In the genomic region with DNA sequence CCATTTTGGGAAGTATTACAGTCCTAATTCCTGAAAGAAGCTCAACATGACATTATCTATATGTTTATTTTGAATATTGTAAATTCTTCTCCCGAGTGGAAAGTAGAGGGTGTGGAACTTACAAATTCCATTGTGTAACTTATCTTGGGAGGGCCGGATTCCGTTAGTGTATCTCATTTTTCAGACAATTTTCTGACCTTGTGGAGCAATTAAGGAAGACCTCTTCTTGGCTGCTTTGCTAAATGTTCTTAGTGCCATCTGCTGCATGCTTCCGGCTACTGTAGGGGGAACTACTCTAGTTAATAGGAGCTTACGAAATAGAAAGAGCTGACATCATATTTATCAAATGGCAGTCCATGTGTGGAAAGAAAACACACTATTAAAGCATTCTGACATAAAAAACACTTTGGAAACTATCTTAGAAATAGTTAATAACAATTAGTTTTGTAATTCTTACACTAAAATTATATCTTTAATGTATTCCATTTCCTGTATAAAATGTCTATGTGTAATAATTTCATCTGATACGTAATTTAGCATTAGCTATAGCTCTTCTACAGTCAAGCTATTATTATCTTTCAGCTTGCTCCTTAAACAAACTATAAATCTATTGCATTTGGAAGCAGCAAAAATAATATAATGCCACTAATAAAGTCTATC, we compare ENCODE assay signal across 1 cellular context.
TF ChIP-seq lines count a peak whose summit lies in the region.

No MANE protein-coding gene starts in this region.

TF ChIP-seq in K562, 482 proteins besides CTCF, POLR2A, EP300 and RAD21 (continued from another document and continues in another):
- TF ChIP-seq, protein P1, sequence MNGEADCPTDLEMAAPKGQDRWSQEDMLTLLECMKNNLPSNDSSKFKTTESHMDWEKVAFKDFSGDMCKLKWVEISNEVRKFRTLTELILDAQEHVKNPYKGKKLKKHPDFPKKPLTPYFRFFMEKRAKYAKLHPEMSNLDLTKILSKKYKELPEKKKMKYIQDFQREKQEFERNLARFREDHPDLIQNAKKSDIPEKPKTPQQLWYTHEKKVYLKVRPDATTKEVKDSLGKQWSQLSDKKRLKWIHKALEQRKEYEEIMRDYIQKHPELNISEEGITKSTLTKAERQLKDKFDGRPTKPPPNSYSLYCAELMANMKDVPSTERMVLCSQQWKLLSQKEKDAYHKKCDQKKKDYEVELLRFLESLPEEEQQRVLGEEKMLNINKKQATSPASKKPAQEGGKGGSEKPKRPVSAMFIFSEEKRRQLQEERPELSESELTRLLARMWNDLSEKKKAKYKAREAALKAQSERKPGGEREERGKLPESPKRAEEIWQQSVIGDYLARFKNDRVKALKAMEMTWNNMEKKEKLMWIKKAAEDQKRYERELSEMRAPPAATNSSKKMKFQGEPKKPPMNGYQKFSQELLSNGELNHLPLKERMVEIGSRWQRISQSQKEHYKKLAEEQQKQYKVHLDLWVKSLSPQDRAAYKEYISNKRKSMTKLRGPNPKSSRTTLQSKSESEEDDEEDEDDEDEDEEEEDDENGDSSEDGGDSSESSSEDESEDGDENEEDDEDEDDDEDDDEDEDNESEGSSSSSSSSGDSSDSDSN (IDR thresholded peaks at IDR 0.05; ENCODE audit: borderline replicate concordance in 1 of 2, low read depth in 2 of 2, low read length in 2 of 2) = no peak
- no peak for TF ChIP-seq ARHGAP35 (IDR thresholded peaks at IDR 0.05; ENCODE audit: partially characterized antibody)
- TF ChIP-seq, protein P2, sequence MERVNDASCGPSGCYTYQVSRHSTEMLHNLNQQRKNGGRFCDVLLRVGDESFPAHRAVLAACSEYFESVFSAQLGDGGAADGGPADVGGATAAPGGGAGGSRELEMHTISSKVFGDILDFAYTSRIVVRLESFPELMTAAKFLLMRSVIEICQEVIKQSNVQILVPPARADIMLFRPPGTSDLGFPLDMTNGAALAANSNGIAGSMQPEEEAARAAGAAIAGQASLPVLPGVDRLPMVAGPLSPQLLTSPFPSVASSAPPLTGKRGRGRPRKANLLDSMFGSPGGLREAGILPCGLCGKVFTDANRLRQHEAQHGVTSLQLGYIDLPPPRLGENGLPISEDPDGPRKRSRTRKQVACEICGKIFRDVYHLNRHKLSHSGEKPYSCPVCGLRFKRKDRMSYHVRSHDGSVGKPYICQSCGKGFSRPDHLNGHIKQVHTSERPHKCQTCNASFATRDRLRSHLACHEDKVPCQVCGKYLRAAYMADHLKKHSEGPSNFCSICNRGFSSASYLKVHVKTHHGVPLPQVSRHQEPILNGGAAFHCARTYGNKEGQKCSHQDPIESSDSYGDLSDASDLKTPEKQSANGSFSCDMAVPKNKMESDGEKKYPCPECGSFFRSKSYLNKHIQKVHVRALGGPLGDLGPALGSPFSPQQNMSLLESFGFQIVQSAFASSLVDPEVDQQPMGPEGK (CRISPR knock-in tag; IDR thresholded peaks at IDR 0.05; ENCODE audit: borderline replicate concordance) = no peak
- peak; percentile 66; the same call in 1 of the 2 replicates for TF ChIP-seq ZNF589 (CRISPR knock-in tag; IDR thresholded peaks at IDR 0.05; ENCODE audit: low read depth)
- no peak for TF ChIP-seq CBX1 (IDR thresholded peaks at IDR 0.05; ENCODE audit: low read depth)
- TF ChIP-seq, protein P3, sequence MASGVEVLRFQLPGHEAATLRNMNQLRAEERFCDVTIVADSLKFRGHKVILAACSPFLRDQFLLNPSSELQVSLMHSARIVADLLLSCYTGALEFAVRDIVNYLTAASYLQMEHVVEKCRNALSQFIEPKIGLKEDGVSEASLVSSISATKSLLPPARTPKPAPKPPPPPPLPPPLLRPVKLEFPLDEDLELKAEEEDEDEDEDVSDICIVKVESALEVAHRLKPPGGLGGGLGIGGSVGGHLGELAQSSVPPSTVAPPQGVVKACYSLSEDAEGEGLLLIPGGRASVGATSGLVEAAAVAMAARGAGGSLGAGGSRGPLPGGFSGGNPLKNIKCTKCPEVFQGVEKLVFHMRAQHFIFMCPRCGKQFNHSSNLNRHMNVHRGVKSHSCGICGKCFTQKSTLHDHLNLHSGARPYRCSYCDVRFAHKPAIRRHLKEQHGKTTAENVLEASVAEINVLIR (CRISPR knock-in tag; IDR thresholded peaks at IDR 0.05) = no peak
- TF ChIP-seq ZNF165 (CRISPR knock-in tag; IDR thresholded peaks at IDR 0.05; ENCODE audit: borderline replicate concordance) = no peak
- TF ChIP-seq HDAC2 (IDR thresholded peaks at IDR 0.05) = no peak
- TF ChIP-seq RBM14 (IDR thresholded peaks at IDR 0.05; ENCODE audit: borderline replicate concordance, insufficient read depth, low read depth, low read length) = no peak
- TF ChIP-seq DACH1 (IDR thresholded peaks at IDR 0.05; ENCODE audit: partially characterized antibody) = peak; percentile 48
- TF ChIP-seq, protein P4, sequence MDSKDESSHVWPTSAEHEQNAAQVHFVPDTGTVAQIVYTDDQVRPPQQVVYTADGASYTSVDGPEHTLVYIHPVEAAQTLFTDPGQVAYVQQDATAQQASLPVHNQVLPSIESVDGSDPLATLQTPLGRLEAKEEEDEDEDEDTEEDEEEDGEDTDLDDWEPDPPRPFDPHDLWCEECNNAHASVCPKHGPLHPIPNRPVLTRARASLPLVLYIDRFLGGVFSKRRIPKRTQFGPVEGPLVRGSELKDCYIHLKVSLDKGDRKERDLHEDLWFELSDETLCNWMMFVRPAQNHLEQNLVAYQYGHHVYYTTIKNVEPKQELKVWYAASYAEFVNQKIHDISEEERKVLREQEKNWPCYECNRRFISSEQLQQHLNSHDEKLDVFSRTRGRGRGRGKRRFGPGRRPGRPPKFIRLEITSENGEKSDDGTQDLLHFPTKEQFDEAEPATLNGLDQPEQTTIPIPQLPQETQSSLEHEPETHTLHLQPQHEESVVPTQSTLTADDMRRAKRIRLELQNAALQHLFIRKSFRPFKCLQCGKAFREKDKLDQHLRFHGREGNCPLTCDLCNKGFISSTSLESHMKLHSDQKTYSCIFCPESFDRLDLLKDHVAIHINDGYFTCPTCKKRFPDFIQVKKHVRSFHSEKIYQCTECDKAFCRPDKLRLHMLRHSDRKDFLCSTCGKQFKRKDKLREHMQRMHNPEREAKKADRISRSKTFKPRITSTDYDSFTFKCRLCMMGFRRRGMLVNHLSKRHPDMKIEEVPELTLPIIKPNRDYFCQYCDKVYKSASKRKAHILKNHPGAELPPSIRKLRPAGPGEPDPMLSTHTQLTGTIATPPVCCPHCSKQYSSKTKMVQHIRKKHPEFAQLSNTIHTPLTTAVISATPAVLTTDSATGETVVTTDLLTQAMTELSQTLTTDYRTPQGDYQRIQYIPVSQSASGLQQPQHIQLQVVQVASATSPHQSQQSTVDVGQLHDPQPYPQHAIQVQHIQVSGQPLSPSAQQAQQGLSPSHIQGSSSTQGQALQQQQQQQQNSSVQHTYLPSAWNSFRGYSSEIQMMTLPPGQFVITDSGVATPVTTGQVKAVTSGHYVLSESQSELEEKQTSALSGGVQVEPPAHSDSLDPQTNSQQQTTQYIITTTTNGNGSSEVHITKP (IDR thresholded peaks at IDR 0.05; ENCODE audit: partially characterized antibody) = peak; percentile 9
- TF ChIP-seq JUNB (CRISPR knock-in tag; conservative IDR thresholded peaks at IDR 0.05) = no peak
- TF ChIP-seq NONO (IDR thresholded peaks at IDR 0.05; ENCODE audit: low read depth in 2 of 2, low read length in 1 of 2) = no peak
- TF ChIP-seq RB1 (IDR thresholded peaks at IDR 0.05; ENCODE audit: low read depth) = 0 out of 2 replicates have a peak, but pooled peaks have one; percentile 28
- no peak for TF ChIP-seq HMG20A (CRISPR knock-in tag; conservative IDR thresholded peaks at IDR 0.05)
- TF ChIP-seq ZNF551 (CRISPR knock-in tag; IDR thresholded peaks at IDR 0.05) = no peak
- TF ChIP-seq, protein P5, sequence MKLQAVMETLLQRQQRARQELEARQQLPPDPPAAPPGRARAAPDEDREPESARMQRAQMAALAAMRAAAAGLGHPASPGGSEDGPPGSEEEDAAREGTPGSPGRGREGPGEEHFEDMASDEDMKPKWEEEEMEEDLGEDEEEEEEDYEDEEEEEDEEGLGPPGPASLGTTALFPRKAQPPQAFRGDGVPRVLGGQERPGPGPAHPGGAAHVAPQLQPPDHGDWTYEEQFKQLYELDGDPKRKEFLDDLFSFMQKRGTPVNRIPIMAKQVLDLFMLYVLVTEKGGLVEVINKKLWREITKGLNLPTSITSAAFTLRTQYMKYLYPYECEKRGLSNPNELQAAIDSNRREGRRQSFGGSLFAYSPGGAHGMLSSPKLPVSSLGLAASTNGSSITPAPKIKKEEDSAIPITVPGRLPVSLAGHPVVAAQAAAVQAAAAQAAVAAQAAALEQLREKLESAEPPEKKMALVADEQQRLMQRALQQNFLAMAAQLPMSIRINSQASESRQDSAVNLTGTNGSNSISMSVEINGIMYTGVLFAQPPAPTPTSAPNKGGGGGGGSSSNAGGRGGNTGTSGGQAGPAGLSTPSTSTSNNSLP (IDR thresholded peaks at IDR 0.05; ENCODE audit: borderline replicate concordance, low read depth, low read length) = no peak; the same call in 1 of the 2 replicates
- no peak for TF ChIP-seq PTRF (tag; IDR thresholded peaks at IDR 0.05)
- no peak for TF ChIP-seq ZNF717 (CRISPR knock-in tag; IDR thresholded peaks at IDR 0.05)
- TF ChIP-seq, protein P6, sequence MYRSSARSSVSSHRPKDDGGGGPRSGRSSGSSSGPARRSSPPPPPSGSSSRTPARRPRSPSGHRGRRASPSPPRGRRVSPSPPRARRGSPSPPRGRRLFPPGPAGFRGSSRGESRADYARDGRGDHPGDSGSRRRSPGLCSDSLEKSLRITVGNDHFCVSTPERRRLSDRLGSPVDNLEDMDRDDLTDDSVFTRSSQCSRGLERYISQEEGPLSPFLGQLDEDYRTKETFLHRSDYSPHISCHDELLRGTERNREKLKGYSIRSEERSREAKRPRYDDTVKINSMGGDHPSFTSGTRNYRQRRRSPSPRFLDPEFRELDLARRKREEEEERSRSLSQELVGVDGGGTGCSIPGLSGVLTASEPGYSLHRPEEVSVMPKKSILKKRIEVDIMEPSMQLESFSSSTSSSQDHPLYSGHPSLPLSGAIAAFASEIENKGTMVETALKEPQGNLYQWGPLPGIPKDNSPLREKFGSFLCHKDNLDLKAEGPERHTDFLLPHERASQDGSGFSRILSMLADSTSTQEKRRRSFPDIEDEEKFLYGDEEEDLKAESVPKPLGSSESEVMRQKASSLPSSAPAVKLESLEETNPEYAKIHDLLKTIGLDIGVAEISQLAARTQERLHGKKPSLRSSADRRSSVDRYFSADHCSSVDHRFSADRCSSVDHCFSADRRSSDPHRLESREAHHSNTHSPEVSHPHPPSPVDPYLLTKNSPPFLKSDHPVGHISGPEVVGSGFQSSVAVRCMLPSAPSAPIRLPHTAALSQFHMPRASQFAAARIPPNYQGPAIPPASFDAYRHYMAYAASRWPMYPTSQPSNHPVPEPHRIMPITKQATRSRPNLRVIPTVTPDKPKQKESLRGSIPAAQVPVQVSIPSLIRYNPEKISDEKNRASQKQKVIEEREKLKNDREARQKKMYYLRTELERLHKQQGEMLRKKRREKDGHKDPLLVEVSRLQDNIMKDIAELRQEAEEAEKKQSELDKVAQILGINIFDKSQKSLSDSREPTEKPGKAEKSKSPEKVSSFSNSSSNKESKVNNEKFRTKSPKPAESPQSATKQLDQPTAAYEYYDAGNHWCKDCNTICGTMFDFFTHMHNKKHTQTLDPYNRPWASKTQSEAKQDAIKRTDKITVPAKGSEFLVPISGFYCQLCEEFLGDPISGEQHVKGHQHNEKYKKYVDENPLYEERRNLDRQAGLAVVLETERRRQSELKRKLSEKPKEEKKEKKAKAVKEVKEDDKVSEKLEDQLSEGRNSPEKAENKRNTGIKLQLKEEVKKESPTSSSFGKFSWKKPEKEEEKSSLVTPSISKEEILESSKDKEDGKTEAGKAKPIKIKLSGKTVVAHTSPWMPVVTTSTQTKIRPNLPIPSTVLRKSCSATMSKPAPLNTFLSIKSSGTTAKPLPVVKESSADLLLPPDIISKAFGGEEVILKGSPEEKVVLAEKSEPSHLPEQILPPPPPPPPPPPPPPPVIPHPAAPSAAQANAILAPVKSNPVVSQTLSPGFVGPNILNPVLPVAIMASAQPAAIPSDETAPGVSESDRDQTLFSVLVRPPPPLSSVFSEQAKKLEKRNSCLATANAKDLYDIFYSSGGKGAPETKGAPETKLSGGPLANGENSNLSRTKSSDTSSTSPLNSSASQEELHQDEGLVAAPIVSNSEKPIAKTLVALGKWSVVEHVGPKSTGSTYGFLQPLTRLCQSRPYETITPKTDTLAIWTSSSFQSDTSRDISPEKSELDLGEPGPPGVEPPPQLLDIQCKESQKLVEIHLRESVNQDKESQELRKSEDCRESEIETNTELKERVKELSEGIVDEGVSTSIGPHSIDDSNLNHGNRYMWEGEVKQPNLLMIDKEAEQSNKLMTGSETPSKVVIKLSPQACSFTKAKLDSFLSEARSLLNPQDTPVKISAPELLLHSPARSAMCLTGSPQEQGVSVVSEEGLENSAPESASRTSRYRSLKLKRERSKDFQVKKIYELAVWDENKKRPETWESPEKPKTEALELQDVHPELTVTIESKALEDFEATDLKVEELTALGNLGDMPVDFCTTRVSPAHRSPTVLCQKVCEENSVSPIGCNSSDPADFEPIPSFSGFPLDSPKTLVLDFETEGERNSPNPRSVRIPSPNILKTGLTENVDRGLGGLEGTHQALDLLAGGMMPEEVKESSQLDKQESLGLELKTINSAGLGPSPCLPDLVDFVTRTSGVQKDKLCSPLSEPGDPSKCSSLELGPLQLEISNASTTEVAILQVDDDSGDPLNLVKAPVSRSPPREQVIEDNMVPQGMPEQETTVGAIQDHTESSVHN (IDR thresholded peaks at IDR 0.05; ENCODE audit: borderline replicate concordance in 1 of 2, low read depth in 1 of 2) = no peak
- no peak for TF ChIP-seq MCM3 (IDR thresholded peaks at IDR 0.05)
- peak; percentile 31; the same call in 1 of the 2 replicates for TF ChIP-seq CXXC5 (CRISPR knock-in tag; IDR thresholded peaks at IDR 0.05)
- TF ChIP-seq, protein P7, sequence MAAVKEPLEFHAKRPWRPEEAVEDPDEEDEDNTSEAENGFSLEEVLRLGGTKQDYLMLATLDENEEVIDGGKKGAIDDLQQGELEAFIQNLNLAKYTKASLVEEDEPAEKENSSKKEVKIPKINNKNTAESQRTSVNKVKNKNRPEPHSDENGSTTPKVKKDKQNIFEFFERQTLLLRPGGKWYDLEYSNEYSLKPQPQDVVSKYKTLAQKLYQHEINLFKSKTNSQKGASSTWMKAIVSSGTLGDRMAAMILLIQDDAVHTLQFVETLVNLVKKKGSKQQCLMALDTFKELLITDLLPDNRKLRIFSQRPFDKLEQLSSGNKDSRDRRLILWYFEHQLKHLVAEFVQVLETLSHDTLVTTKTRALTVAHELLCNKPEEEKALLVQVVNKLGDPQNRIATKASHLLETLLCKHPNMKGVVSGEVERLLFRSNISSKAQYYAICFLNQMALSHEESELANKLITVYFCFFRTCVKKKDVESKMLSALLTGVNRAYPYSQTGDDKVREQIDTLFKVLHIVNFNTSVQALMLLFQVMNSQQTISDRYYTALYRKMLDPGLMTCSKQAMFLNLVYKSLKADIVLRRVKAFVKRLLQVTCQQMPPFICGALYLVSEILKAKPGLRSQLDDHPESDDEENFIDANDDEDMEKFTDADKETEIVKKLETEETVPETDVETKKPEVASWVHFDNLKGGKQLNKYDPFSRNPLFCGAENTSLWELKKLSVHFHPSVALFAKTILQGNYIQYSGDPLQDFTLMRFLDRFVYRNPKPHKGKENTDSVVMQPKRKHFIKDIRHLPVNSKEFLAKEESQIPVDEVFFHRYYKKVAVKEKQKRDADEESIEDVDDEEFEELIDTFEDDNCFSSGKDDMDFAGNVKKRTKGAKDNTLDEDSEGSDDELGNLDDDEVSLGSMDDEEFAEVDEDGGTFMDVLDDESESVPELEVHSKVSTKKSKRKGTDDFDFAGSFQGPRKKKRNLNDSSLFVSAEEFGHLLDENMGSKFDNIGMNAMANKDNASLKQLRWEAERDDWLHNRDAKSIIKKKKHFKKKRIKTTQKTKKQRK (IDR thresholded peaks at IDR 0.05; ENCODE audit: borderline replicate concordance, low read depth, low read length) = no peak
- TF ChIP-seq JUN (IDR thresholded peaks at IDR 0.05; ENCODE audit: borderline replicate concordance, low read depth, low read length) = peak; percentile 40; the same call in 1 of the 2 replicates
- no peak for TF ChIP-seq JUN (CRISPR knock-in tag; IDR thresholded peaks at IDR 0.05; ENCODE audit: borderline replicate concordance)
- TF ChIP-seq RBM22 (IDR thresholded peaks at IDR 0.05; ENCODE audit: low read depth, low read length, poor library complexity, severe bottlenecking) = no peak
- no peak for TF ChIP-seq EWSR1 (IDR thresholded peaks at IDR 0.05; ENCODE audit: borderline replicate concordance, low read depth, partially characterized antibody)
- no peak for TF ChIP-seq MTF1 (CRISPR knock-in tag; IDR thresholded peaks at IDR 0.05; ENCODE audit: borderline replicate concordance)
